Comparison of ENCODE assay signal across 1 cellular context in the genomic region with DNA sequence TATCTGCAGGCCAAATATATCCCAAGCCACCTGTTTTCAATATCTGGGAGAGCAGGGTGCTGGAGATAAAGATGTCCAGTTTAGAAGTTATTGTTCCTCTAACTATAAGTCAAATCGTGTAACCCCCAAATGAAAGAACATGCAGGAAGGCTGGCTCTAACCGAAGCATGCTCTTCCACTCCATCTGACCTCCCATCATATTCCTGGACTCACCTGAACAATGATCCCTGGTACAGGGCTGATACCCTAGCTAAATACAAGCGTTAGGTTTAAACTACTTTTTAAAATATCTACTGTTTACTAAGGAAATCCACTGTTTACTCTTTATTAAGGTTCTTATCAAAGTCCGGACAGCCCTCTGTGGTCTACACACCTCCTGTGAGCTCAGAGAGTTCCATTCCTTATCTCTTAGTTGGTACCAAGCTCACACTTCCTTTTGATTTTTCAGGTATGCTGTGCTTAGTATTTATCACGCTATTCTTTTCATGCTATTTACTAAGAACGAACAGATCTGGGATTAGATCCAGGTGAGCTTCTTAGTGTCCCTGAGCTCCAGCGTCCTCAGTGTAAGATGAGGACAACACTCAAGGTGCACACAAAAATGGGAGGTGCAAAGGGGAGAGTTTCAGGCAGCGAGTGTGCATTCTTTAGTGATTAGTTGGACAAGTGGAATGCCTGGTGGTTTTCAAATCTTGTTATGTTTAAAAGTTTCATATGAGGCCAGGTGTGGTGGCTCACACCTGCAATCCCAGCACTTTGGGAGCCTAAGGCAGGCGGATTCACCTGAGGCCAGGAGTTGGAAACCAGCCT.
TF ChIP-seq lines count a peak whose summit lies in the region.

No MANE protein-coding gene starts in this region.

TF ChIP-seq in H1, 55 proteins besides CTCF, POLR2A, EP300 and RAD21:
- no peak for TF ChIP-seq CEBPB (IDR thresholded peaks at IDR 0.05; ENCODE audit: low read depth, low read length)
- TF ChIP-seq JUN (IDR thresholded peaks at IDR 0.05; ENCODE audit: low read depth, low read length) = no peak
